In the genomic region with DNA sequence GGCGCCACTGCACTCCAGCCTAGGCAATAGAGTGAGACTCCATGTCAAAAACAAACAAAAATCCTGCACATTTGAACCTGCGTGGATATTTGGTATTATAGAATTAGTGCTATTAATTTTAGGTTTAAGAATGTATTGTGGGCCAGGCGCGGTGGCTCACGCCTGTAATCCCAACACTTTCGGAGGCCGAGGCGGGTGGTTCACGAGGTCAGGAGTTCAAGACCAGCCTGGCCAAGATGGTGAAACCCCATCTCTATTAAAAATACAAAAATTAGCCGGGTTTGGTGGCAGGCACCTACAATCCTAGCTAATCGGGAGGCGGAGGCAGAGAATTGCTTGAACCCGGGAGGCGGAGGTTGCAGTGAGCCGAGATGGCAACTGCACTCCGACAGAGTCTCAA, we compare ENCODE assay signal across 8 cellular contexts. TPM values are rescaled to one million over a fixed set of nuclear protein-coding genes. Genes with fewer than 3 reads are reported as not detected.
A peak's percentile ranks its signal among the peaks of the same experiment; 100 is the strongest.
DNase-seq lines count a peak whose midpoint lies in the region; ATAC-seq and TF ChIP-seq lines count a peak whose summit lies in the region.
"Not testable (repeated sequence)": the region's sequence is repeated elsewhere in the genome, so short reads cannot be mapped to it uniquely, and the experiment has no call there.

No MANE protein-coding gene starts in this region.

- not testable (repeated sequence) for H3K27me3 Mint-ChIP-seq in T-helper 2 cell treated with Interferon-gamma antibody and Interleukin-4, amounts not matched to agents 5 μg/mL and 100 μg/mL, for 36 hours (ENCODE audit: low read depth); activated CD8-positive, alpha-beta memory T cell treated with anti-CD3 and anti-CD28 coated beads, Interleukin-2, amount 10 ng/mL, durations not matched to agents 7 days and 5 days; activated naive CD8-positive, alpha-beta T cell; natural killer cell treated with Interleukin-12 subunit alpha and Interleukin-12 subunit beta and Interleukin-15 and Interleukin-18, amount 100 ng/mL, for 72 hours; stimulated activated naive CD8-positive, alpha-beta T cell treated with anti-CD3 and anti-CD28 coated beads, Interleukin-15, amount 100 ng/mL, for 72 hours
- H3K27me3 Mint-ChIP-seq in endodermal cell (ENCODE audit: insufficient read depth), result peaks cover 19% of the 10 kb centered on the region

- not testable (repeated sequence) for H3K79me2 ChIP-seq in KMS-11 (ENCODE audit: insufficient read depth, low read depth)

- peak overlapping the region; percentile 56 for H3K4me3 Mint-ChIP-seq in T-helper 2 cell treated with Interferon-gamma antibody and Interleukin-4, amounts not matched to agents 5 μg/mL and 100 μg/mL, for 36 hours
- H3K4me3 Mint-ChIP-seq in activated CD8-positive, alpha-beta memory T cell treated with anti-CD3 and anti-CD28 coated beads, Interleukin-2, amount 10 ng/mL, durations not matched to agents 7 days and 5 days, result peak overlapping the region; percentile 72
- peak overlapping the region; percentile 90 for H3K4me3 Mint-ChIP-seq in activated naive CD8-positive, alpha-beta T cell
- peak overlapping the region; percentile 58 for H3K4me3 Mint-ChIP-seq in endodermal cell
- peak overlapping the region; percentile 83 for H3K4me3 Mint-ChIP-seq in natural killer cell treated with Interleukin-12 subunit alpha and Interleukin-12 subunit beta and Interleukin-15 and Interleukin-18, amount 100 ng/mL, for 72 hours
- peak overlapping the region; percentile 40 to 78 for H3K4me3 Mint-ChIP-seq in stimulated activated naive CD8-positive, alpha-beta T cell treated with anti-CD3 and anti-CD28 coated beads, Interleukin-15, amount 100 ng/mL, for 72 hours

- peak overlapping the region in 4 of 11 experiments; percentile 86 to 94 (median 91); a peak in 5 of 22 replicates for H3K27ac ChIP-seq in BLaER1 treated with 17β-estradiol and CSF1 and Interleukin-3, amounts not matched to agents 10 nM and 100 nM
- H3K27ac ChIP-seq in KMS-11; endodermal cell (ENCODE audit: low read depth, low read length): not testable (repeated sequence)

- peaks cover 87 to 96% (median 93%) of the 10 kb centered on the region in 10 experiments for H3K4me1 ChIP-seq in BLaER1 treated with 17β-estradiol and CSF1 and Interleukin-3, amounts not matched to agents 10 nM and 100 nM
- H3K4me1 ChIP-seq in KMS-11 (ENCODE audit: low read depth, poor library complexity, severe bottlenecking) (peaks cover 48% of the 10 kb centered on the region), endodermal cell (ENCODE audit: control insufficient read depth, insufficient read depth, low read length) (peaks cover 23% of the 10 kb centered on the region)

- H3K36me3 Mint-ChIP-seq in T-helper 2 cell treated with Interferon-gamma antibody and Interleukin-4, amounts not matched to agents 5 μg/mL and 100 μg/mL, for 36 hours (ENCODE audit: low read depth); activated CD8-positive, alpha-beta memory T cell treated with anti-CD3 and anti-CD28 coated beads, Interleukin-2, amount 10 ng/mL, durations not matched to agents 7 days and 5 days; activated naive CD8-positive, alpha-beta T cell; endodermal cell (ENCODE audit: low read depth); natural killer cell treated with Interleukin-12 subunit alpha and Interleukin-12 subunit beta and Interleukin-15 and Interleukin-18, amount 100 ng/mL, for 72 hours: not testable (repeated sequence)

- not testable (repeated sequence) for H3K27me3 ChIP-seq in BLaER1 treated with 17β-estradiol and CSF1 and Interleukin-3, amounts not matched to agents 10 nM and 100 nM; KMS-11 (ENCODE audit: insufficient read depth, low read depth)
- H3K27me3 ChIP-seq in endodermal cell (ENCODE audit: control insufficient read depth, insufficient read depth, low read length, poor library complexity, severe bottlenecking), result peaks cover 17% of the 10 kb centered on the region

- not testable (repeated sequence) for DNase-seq in T-helper 2 cell treated with Interferon-gamma antibody and Interleukin-4, amounts not matched to agents 5 μg/mL and 100 μg/mL, for 36 hours (ENCODE audit: low spot score); activated CD8-positive, alpha-beta memory T cell treated with anti-CD3 and anti-CD28 coated beads, Interleukin-2, amount 10 ng/mL, durations not matched to agents 7 days and 5 days; endodermal cell; natural killer cell treated with Interleukin-12 subunit alpha and Interleukin-12 subunit beta and Interleukin-15 and Interleukin-18, amount 100 ng/mL, for 72 hours (ENCODE audit: low spot score); stimulated activated naive CD8-positive, alpha-beta T cell treated with anti-CD3 and anti-CD28 coated beads, Interleukin-15, amount 100 ng/mL, for 72 hours

- H3K4me2 ChIP-seq in BLaER1 treated with 17β-estradiol and CSF1 and Interleukin-3, amounts not matched to agents 10 nM and 100 nM, result peak overlapping the region; percentile 87 to 100 (median 93); a peak in 20 of 22 replicates
- H3K4me2 ChIP-seq in KMS-11, result peak overlapping the region; percentile 73; the same call in 1 of the 2 replicates

- H4K20me1 ChIP-seq in BLaER1 treated with 17β-estradiol and CSF1 and Interleukin-3, amounts not matched to agents 10 nM and 100 nM; KMS-11 (ENCODE audit: insufficient read depth): not testable (repeated sequence)

- H3K4me3 ChIP-seq in BLaER1 treated with 17β-estradiol and CSF1 and Interleukin-3, amounts not matched to agents 10 nM and 100 nM, result peak overlapping the region in 3 of 10 experiments; percentile 66 to 74 (median 73); a peak in 6 of 20 replicates
- H3K4me3 ChIP-seq in KMS-11 (IDR thresholded peaks at IDR 0.05; ENCODE audit: insufficient read depth, low read depth, low read length); endodermal cell (ENCODE audit: low read length): not testable (repeated sequence)

- H3K4me1 Mint-ChIP-seq in T-helper 2 cell treated with Interferon-gamma antibody and Interleukin-4, amounts not matched to agents 5 μg/mL and 100 μg/mL, for 36 hours (ENCODE audit: low read depth), result peaks cover 45% of the 10 kb centered on the region
- peaks cover 54% of the 10 kb centered on the region for H3K4me1 Mint-ChIP-seq in activated CD8-positive, alpha-beta memory T cell treated with anti-CD3 and anti-CD28 coated beads, Interleukin-2, amount 10 ng/mL, durations not matched to agents 7 days and 5 days
- H3K4me1 Mint-ChIP-seq in activated naive CD8-positive, alpha-beta T cell (ENCODE audit: low read depth), result peaks cover 51% of the 10 kb centered on the region
- peaks cover 22% of the 10 kb centered on the region for H3K4me1 Mint-ChIP-seq in endodermal cell
- peaks cover 58 to 69% of the 10 kb centered on the region in 2 donors for H3K4me1 Mint-ChIP-seq in natural killer cell treated with Interleukin-12 subunit alpha and Interleukin-12 subunit beta and Interleukin-15 and Interleukin-18, amount 100 ng/mL, for 72 hours (ENCODE audit: low read depth in 2 of 2)
- peaks cover 68% of the 10 kb centered on the region for H3K4me1 Mint-ChIP-seq in stimulated activated naive CD8-positive, alpha-beta T cell treated with anti-CD3 and anti-CD28 coated beads, Interleukin-15, amount 100 ng/mL, for 72 hours

- ATAC-seq in activated CD8-positive, alpha-beta memory T cell treated with anti-CD3 and anti-CD28 coated beads, Interleukin-2, amount 10 ng/mL, durations not matched to agents 7 days and 5 days; natural killer cell treated with Interleukin-12 subunit alpha and Interleukin-12 subunit beta and Interleukin-15 and Interleukin-18, amount 100 ng/mL, for 72 hours; stimulated activated naive CD8-positive, alpha-beta T cell treated with anti-CD3 and anti-CD28 coated beads, Interleukin-15, amount 100 ng/mL, for 72 hours: not testable (repeated sequence)

- not testable (repeated sequence) for H3K9me3 ChIP-seq in BLaER1 treated with 17β-estradiol and CSF1 and Interleukin-3, amounts not matched to agents 10 nM and 100 nM (replicated peaks in 1 of 11); endodermal cell (ENCODE audit: control insufficient read depth, low read length)

- peak overlapping the region in 4 of 11 experiments; percentile 86 to 95 (median 90); a peak in 8 of 22 replicates for H3K9ac ChIP-seq in BLaER1 treated with 17β-estradiol and CSF1 and Interleukin-3, amounts not matched to agents 10 nM and 100 nM
- not testable (repeated sequence) for H3K9ac ChIP-seq in KMS-11; endodermal cell (ENCODE audit: extremely low read depth, low read length, poor library complexity, severe bottlenecking)

- CTCF ChIA-PET in activated CD8-positive, alpha-beta memory T cell treated with anti-CD3 and anti-CD28 coated beads, Interleukin-2, amount 10 ng/mL, durations not matched to agents 7 days and 5 days (lab: Charles Lee), result not testable (repeated sequence)

- WGBS in endodermal cell (ENCODE audit: insufficient coverage in 1 of 2, insufficient read length in 1 of 2), 2 experiments, result 95 to 100% methylated on average over 6 to 15 of the region's 16 CpGs

- H3K27ac Mint-ChIP-seq in T-helper 2 cell treated with Interferon-gamma antibody and Interleukin-4, amounts not matched to agents 5 μg/mL and 100 μg/mL, for 36 hours, result peak overlapping the region; percentile 26
- H3K27ac Mint-ChIP-seq in activated CD8-positive, alpha-beta memory T cell treated with anti-CD3 and anti-CD28 coated beads, Interleukin-2, amount 10 ng/mL, durations not matched to agents 7 days and 5 days; endodermal cell; stimulated activated naive CD8-positive, alpha-beta T cell treated with anti-CD3 and anti-CD28 coated beads, Interleukin-15, amount 100 ng/mL, for 72 hours: not testable (repeated sequence)
- H3K27ac Mint-ChIP-seq in activated naive CD8-positive, alpha-beta T cell, result peak overlapping the region; percentile 46
- H3K27ac Mint-ChIP-seq in natural killer cell treated with Interleukin-12 subunit alpha and Interleukin-12 subunit beta and Interleukin-15 and Interleukin-18, amount 100 ng/mL, for 72 hours, result peak overlapping the region; percentile 77 to 87

- peaks cover 0 to 21% (median 0%) of the 10 kb centered on the region in 11 experiments; a peak in 8 of 22 replicates for H3K36me3 ChIP-seq in BLaER1 treated with 17β-estradiol and CSF1 and Interleukin-3, amounts not matched to agents 10 nM and 100 nM
- not testable (repeated sequence) for H3K36me3 ChIP-seq in KMS-11 (ENCODE audit: insufficient read depth); endodermal cell (ENCODE audit: control insufficient read depth, insufficient read depth, low read length)

- not testable (repeated sequence) for H3K9me3 Mint-ChIP-seq in T-helper 2 cell treated with Interferon-gamma antibody and Interleukin-4, amounts not matched to agents 5 μg/mL and 100 μg/mL, for 36 hours; activated CD8-positive, alpha-beta memory T cell treated with anti-CD3 and anti-CD28 coated beads, Interleukin-2, amount 10 ng/mL, durations not matched to agents 7 days and 5 days (ENCODE audit: low read depth); activated naive CD8-positive, alpha-beta T cell (ENCODE audit: low read depth); endodermal cell; natural killer cell treated with Interleukin-12 subunit alpha and Interleukin-12 subunit beta and Interleukin-15 and Interleukin-18, amount 100 ng/mL, for 72 hours; stimulated activated naive CD8-positive, alpha-beta T cell treated with anti-CD3 and anti-CD28 coated beads, Interleukin-15, amount 100 ng/mL, for 72 hours

- not testable (repeated sequence) for H2AFZ ChIP-seq in KMS-11 (ENCODE audit: low read depth)

- TF ChIP-seq CTCF in KMS-11 (conservative IDR thresholded peaks at IDR 0.05; ENCODE audit: low read depth, low read length); endodermal cell (conservative IDR thresholded peaks at IDR 0.05): not testable (repeated sequence)

RNA-seq across cellular contexts. Expression of a gene that starts 1.0 kb away (rescaled TPM):
- 10 to 100 TPM; 33.9 to 35.6 TPM for total RNA-seq in activated CD8-positive, alpha-beta memory T cell treated with anti-CD3 and anti-CD28 coated beads, Interleukin-2, amount 10 ng/mL, durations not matched to agents 7 days and 5 days
- 10 to 100 TPM; 14.6 to 16.0 TPM for total RNA-seq in endodermal cell
- 3.1 TPM for polyA plus RNA-seq in endodermal cell (2013, experiment 1 of 2)
- polyA plus RNA-seq in endodermal cell (2013, experiment 2 of 2), result 2.1 TPM
- 10 to 100 TPM; 40.7 to 74.2 TPM for total RNA-seq in natural killer cell treated with Interleukin-12 subunit alpha and Interleukin-12 subunit beta and Interleukin-15 and Interleukin-18, amount 100 ng/mL, for 72 hours
